In the genomic region with DNA sequence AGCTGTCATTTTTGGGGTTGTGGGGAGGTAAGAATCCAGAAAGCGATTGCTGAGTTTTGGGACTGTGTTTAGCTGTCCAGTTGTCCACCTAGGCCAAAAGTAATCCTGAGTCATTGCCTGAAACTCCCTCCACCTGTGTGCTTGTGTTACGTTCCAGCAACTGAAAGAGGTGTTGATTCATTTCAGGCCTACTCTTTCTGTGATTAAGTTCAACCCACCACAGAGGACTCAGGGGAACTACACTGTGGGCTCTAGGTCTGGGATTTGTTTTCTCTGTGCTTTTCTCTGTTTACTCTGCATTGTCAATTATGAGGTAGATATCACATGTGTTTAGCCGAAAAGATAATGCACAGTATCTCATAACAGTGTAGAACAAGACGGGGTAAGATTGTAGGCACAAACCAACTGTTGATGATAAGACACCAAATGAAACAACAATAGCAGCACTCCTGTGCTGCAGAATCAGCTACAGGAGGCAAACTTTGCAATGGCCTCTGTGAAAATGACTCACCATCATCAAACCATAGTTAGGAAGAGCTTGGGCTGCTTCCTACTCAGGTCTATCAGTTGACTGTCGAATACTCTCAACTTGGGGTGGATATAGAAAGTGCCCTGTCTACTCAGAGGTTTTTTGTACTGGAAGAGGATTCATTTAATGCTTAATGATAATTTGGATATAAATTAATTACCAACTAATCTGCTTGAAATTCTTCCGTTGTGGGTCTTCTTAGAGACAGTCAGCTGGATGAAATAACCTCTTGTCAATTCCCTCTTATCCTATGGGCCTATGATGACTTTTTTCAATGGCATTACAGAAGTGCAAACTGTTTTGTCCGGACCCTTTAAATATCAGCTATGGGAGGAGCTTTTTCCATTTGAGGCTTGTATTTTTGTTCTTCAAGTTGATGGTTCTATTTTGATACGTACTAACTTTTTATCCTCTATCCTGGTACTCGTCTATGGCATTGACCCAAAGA, we compare ENCODE assay signal across 11 cellular contexts.
DNase-seq lines count a peak whose midpoint lies in the region; ATAC-seq lines count a peak whose summit lies in the region.
"Had no signal": no experiment of that assay in that cellular context is flagged by ENCODE, and none has a peak within 500 bp of the region (broad histone marks: within the 10 kb centered on the region; RNA-seq: fewer than 3 reads in every experiment).

No MANE protein-coding gene starts in this region.

- no peaks in the 10 kb centered on the region for H3K36me3 ChIP-seq in MG63

- H3K4me1 Mint-ChIP-seq in stimulated activated effector memory CD8-positive, alpha-beta T cell treated with anti-CD3 and anti-CD28 coated beads, Interleukin-12 subunit alpha, Interleukin-12 subunit beta, amount 100 ng/mL, for 72 hours = no peaks in the 10 kb centered on the region

- peak; percentile 97 for ATAC-seq in GM19025 (IDR thresholded peaks at IDR 0.05; ENCODE audit: low read depth, unreplicated experiment)
- peak; percentile 96 for ATAC-seq in GM21723 (IDR thresholded peaks at IDR 0.05; ENCODE audit: unreplicated experiment)
- ATAC-seq in HG03196 (IDR thresholded peaks at IDR 0.05; ENCODE audit: unreplicated experiment) = peak; percentile 96
- ATAC-seq in stimulated activated effector memory CD8-positive, alpha-beta T cell treated with anti-CD3 and anti-CD28 coated beads, Interleukin-12 subunit alpha, Interleukin-12 subunit beta, amount 100 ng/mL, for 72 hours = peak; percentile 43

- no peak overlapping the region for H3K27ac Mint-ChIP-seq in stimulated activated effector memory CD8-positive, alpha-beta T cell treated with anti-CD3 and anti-CD28 coated beads, Interleukin-12 subunit alpha, Interleukin-12 subunit beta, amount 100 ng/mL, for 72 hours

- peaks cover 8% of the 10 kb centered on the region for H3K9me3 Mint-ChIP-seq in stimulated activated effector memory CD8-positive, alpha-beta T cell treated with anti-CD3 and anti-CD28 coated beads, Interleukin-12 subunit alpha, Interleukin-12 subunit beta, amount 100 ng/mL, for 72 hours

- no peak overlapping the region for H3K4me3 Mint-ChIP-seq in stimulated activated effector memory CD8-positive, alpha-beta T cell treated with anti-CD3 and anti-CD28 coated beads, Interleukin-12 subunit alpha, Interleukin-12 subunit beta, amount 100 ng/mL, for 72 hours

- no peak for DNase-seq in stimulated activated effector memory CD8-positive, alpha-beta T cell treated with anti-CD3 and anti-CD28 coated beads, Interleukin-12 subunit alpha, Interleukin-12 subunit beta, amount 100 ng/mL, for 72 hours (ENCODE audit: low spot score in 2 of 2)
- DNase-seq in MG63 = no peak
- DNase-seq in NCI-H2171 treated with DMSO at 0.1 percent for 48 hours (lab: John Stamatoyannopoulos, UW) = no peak
- DNase-seq in KBM-7 = no peak
- DNase-seq: activated CD4-positive, alpha-beta T cell treated with anti-CD3 and anti-CD28 coated beads, Interleukin-2, amount 50 U/mL, for 48 hours; DND-41; NCI-H2029; SHP77 had no signal

- in situ Hi-C loops in KBM-7 (cut with MboI; ENCODE audit: low pct_unique_long_range_greater_than_20kb, low sequenced_read_pairs) = no loop called here

- no peaks in the 10 kb centered on the region for H3K9me3 ChIP-seq in MG63

- H3K27me3 ChIP-seq in MG63 = no peaks in the 10 kb centered on the region

- H3K36me3 Mint-ChIP-seq in stimulated activated effector memory CD8-positive, alpha-beta T cell treated with anti-CD3 and anti-CD28 coated beads, Interleukin-12 subunit alpha, Interleukin-12 subunit beta, amount 100 ng/mL, for 72 hours = no peaks in the 10 kb centered on the region

- H3K4me3 ChIP-seq in MG63 = no peak overlapping the region

Comparison
In these comparisons a context has a peak if more than half of its experiments do, and no peak if none do; other contexts are left out.
1. ATAC-seq: peak in every context shown above with its lines; median percentile 97 in GM19025; 96 in GM21723; 96 in HG03196; 43 in stimulated activated effector memory CD8-positive, alpha-beta T cell treated with anti-CD3 and anti-CD28 coated beads, Interleukin-12 subunit alpha, Interleukin-12 subunit beta, amount 100 ng/mL, for 72 hours.